Comparison of ENCODE assay signal across 30 cellular contexts in genomic region chr2:165410231-165410630, GRCh38. TPM values are rescaled to one million over a fixed set of nuclear protein-coding genes. Genes with fewer than 3 reads are reported as not detected.
"Had no signal": no experiment of that assay in that cellular context is flagged by ENCODE, and none has a peak within 500 bp of the region (broad histone marks: within the 10 kb centered on the region; RNA-seq: fewer than 3 reads in every experiment).

No MANE protein-coding gene starts in this region.

- ATAC-seq: activated CD8-positive, alpha-beta T cell treated with anti-CD3 and anti-CD28 coated beads, Interleukin-2, amount 10 ng/mL, durations not matched to agents 7 days and 5 days; body of pancreas; K562; Panc1; Right ventricle myocardium inferior; SK-N-SH treated with all-trans-retinoic acid at 6 μM for 48 hours; WTC11 had no signal

- DNase-seq: activated CD4-positive, alpha-beta T cell treated with anti-CD3 and anti-CD28 coated beads for 48 hours; activated CD4-positive, alpha-beta T cell treated with anti-CD3 and anti-CD28 coated beads, Interleukin-2, amount 50 U/mL, for 4 hours; activated CD4-positive, CD25-positive, alpha-beta regulatory T cell treated with anti-CD3 and anti-CD28 coated beads, Interleukin-2, amount 50 U/mL, for 72 hours; activated CD8-positive, alpha-beta memory T cell treated with anti-CD3 and anti-CD28 coated beads, Interleukin-2, amount 50 U/mL, for 48 hours; activated CD8-positive, alpha-beta T cell treated with anti-CD3 and anti-CD28 coated beads, Interleukin-2, amount 10 ng/mL, durations not matched to agents 7 days and 5 days; activated naive CD4-positive, alpha-beta T cell treated with anti-CD3 and anti-CD28 coated beads, Interleukin-2, amount 50 U/mL, for 16 hours; activated naive CD8-positive, alpha-beta T cell treated with anti-CD3 and anti-CD28 coated beads, Interleukin-2, amount 10 ng/mL, durations not matched to agents 7 days and 5 days; activated T-cell treated with anti-CD3 and anti-CD28 coated beads, Interleukin-2, amount 50 U/mL, for 1 hour; body of pancreas; central memory CD4-positive, alpha-beta T cell; Karpas-422; NCI-H1105 treated with DMSO at 0.1 percent for 48 hours; NCI-H1436 treated with DMSO at 0.1 percent for 48 hours; NCI-H1930; NCI-H2107; NCI-H2227 treated with DMSO at 0.1 percent for 48 hours; NCI-H446 treated with DMSO at 0.1 percent for 48 hours; NCI-H524 treated with DMSO at 0.1 percent for 48 hours; NCI-H774; NK-92 treated with Interleukin-12 subunit alpha and Interleukin-12 subunit beta, amount 100 ng/mL, for 24 hours; OCI-M1; RPMI8226; SJCRH30 had no signal

- FAIRE-seq: bronchial epithelial cell, K562 had no signal

- H3K36me3 ChIP-seq: ascending aorta, SJCRH30 had no signal

- H3K27ac ChIP-seq: ascending aorta, body of pancreas, SJCRH30 had no signal

- H3K9me3 ChIP-seq: ascending aorta, body of pancreas, SJCRH30 had no signal

- H3K4me3 ChIP-seq: ascending aorta, body of pancreas, K562, SJCRH30 had no signal

- H3K27me3 ChIP-seq: ascending aorta, body of pancreas, SJCRH30 had no signal

- H3K4me1 ChIP-seq: ascending aorta, body of pancreas, SJCRH30 had no signal

RNA-seq across cellular contexts. Expression of gene CSRNP3, which starts 59.3 kb away (rescaled TPM):
- total RNA-seq: activated CD8-positive, alpha-beta T cell treated with anti-CD3 and anti-CD28 coated beads, Interleukin-2, amount 10 ng/mL, durations not matched to agents 7 days and 5 days; activated naive CD8-positive, alpha-beta T cell treated with anti-CD3 and anti-CD28 coated beads, Interleukin-2, amount 10 ng/mL, durations not matched to agents 7 days and 5 days; K562 had no signal
- polyA plus RNA-seq: K562 had no signal
